16 cellular contexts compared by ENCODE assay signal in genomic region chr18:77255426-77256105, GRCh38. TPM values are rescaled to one million over a fixed set of nuclear protein-coding genes. Genes with fewer than 3 reads are reported as not detected.
DNase-seq lines count a peak whose midpoint lies in the region; ATAC-seq and TF ChIP-seq lines count a peak whose summit lies in the region.
"Had no signal": no experiment of that assay in that cellular context is flagged by ENCODE, and none has a peak within 500 bp of the region (broad histone marks: within the 10 kb centered on the region; RNA-seq: fewer than 3 reads in every experiment).

No MANE protein-coding gene starts in this region.

- CTCF ChIA-PET in naive thymus-derived CD4-positive, alpha-beta T cell (lab: Charles Lee), result no interaction called here

- H3K36me3 ChIP-seq in prostate gland (no peaks in the 10 kb centered on the region), heart left ventricle (no peaks in the 10 kb centered on the region)
- H3K36me3 ChIP-seq in naive thymus-derived CD4-positive, alpha-beta T cell (ENCODE audit: control insufficient read depth in 2 of 3, insufficient read depth in 3 of 3, low read length in 3 of 3), result no peaks in the 10 kb centered on the region
- H3K36me3 ChIP-seq: BLaER1 had no signal

- peaks cover 0 to 9% (median 7%) of the 10 kb centered on the region in 7 donors for H3K4me1 Mint-ChIP-seq in naive thymus-derived CD4-positive, alpha-beta T cell

- 27% methylated on average over 6 of the region's 6 CpGs for WGBS in prostate gland
- 39 to 57% (median 50%) methylated on average over 6 of the region's 6 CpGs for WGBS in heart left ventricle, 4 donors

- TF ChIP-seq CTCF in LNCaP clone FGC (IDR thresholded peaks at IDR 0.05; ENCODE audit: control insufficient read depth, extremely low read depth, insufficient read depth) (no peak), VCaP (conservative IDR thresholded peaks at IDR 0.05) (no peak), prostate gland (IDR thresholded peaks at IDR 0.05) (no peak), heart left ventricle (IDR thresholded peaks at IDR 0.05) (no peak)

- H3K4me3 Mint-ChIP-seq in naive thymus-derived CD4-positive, alpha-beta T cell, result no peak overlapping the region
- H3K4me3 Mint-ChIP-seq: CD4-positive, CD25-positive, alpha-beta regulatory T cell had no signal

- POLR2A ChIA-PET in naive thymus-derived CD4-positive, alpha-beta T cell (lab: Charles Lee), result no interaction called here

- peak overlapping the region; percentile 60 for H3K27ac ChIP-seq in VCaP
- no peak overlapping the region for H3K27ac ChIP-seq in prostate gland
- no peak overlapping the region for H3K27ac ChIP-seq in heart left ventricle
- H3K27ac ChIP-seq in naive thymus-derived CD4-positive, alpha-beta T cell (ENCODE audit: low read depth, low read length), result no peak overlapping the region
- H3K27ac ChIP-seq: 22Rv1, BLaER1, HL-60 had no signal

- ATAC-seq in heart left ventricle, result no peak
- ATAC-seq in naive thymus-derived CD4-positive, alpha-beta T cell, result no peak
- ATAC-seq: HCT116 had no signal

- H3K36me3 Mint-ChIP-seq in naive thymus-derived CD4-positive, alpha-beta T cell, result peaks cover 0 to 3% (median 0%) of the 10 kb centered on the region in 5 donors
- H3K36me3 Mint-ChIP-seq: CD4-positive, CD25-positive, alpha-beta regulatory T cell had no signal

- H3K9me3 Mint-ChIP-seq in naive thymus-derived CD4-positive, alpha-beta T cell, result peaks cover 0 to 29% (median 0%) of the 10 kb centered on the region in 11 donors

- H3K27me3 Mint-ChIP-seq in naive thymus-derived CD4-positive, alpha-beta T cell, result peaks cover 28 to 54% (median 44%) of the 10 kb centered on the region in 5 donors

- H3K9me3 ChIP-seq in prostate gland, result no peaks in the 10 kb centered on the region
- H3K9me3 ChIP-seq in heart left ventricle, result no peaks in the 10 kb centered on the region
- no peaks in the 10 kb centered on the region for H3K9me3 ChIP-seq in naive thymus-derived CD4-positive, alpha-beta T cell (ENCODE audit: control insufficient read depth in 2 of 3, low read length in 3 of 3)

- TF ChIP-seq POLR2A in prostate gland (IDR thresholded peaks at IDR 0.05), result no peak
- no peak for TF ChIP-seq POLR2A in heart left ventricle (IDR thresholded peaks at IDR 0.05)

- peaks cover 4% of the 10 kb centered on the region for H3K4me1 ChIP-seq in prostate gland (replicated peaks)
- peaks cover 0 to 12% (median 0%) of the 10 kb centered on the region in 12 donors for H3K4me1 ChIP-seq in heart left ventricle
- H3K4me1 ChIP-seq in naive thymus-derived CD4-positive, alpha-beta T cell (ENCODE audit: control insufficient read depth in 2 of 2, insufficient read depth in 2 of 2, low read length in 2 of 2), result no peaks in the 10 kb centered on the region
- H3K4me1 ChIP-seq: BLaER1 had no signal

- intact Hi-C loops in prostate gland (cut with DNase I), result no loop called here
- intact Hi-C loops in heart left ventricle (cut with DNase I), result no loop called here
- intact Hi-C loops in naive thymus-derived CD4-positive, alpha-beta T cell (cut with micrococcal nuclease), result no loop called here

- H3K27ac Mint-ChIP-seq in naive thymus-derived CD4-positive, alpha-beta T cell, result no peak overlapping the region
- H3K27ac Mint-ChIP-seq: CD4-positive, CD25-positive, alpha-beta regulatory T cell had no signal

- no peak overlapping the region for H3K4me3 ChIP-seq in LNCaP clone FGC (ENCODE audit: low read depth, low read length)
- no peak overlapping the region for H3K4me3 ChIP-seq in prostate gland
- no peak overlapping the region for H3K4me3 ChIP-seq in heart left ventricle
- no peak overlapping the region for H3K4me3 ChIP-seq in naive thymus-derived CD4-positive, alpha-beta T cell (ENCODE audit: low read length)
- H3K4me3 ChIP-seq: BLaER1 had no signal

- DNase-seq in NCI-H2081 (lab: John Stamatoyannopoulos, UW) (peak; percentile 10 to 46), NCI-H2081 treated with DMSO at 0.1 percent for 48 hours (lab: John Stamatoyannopoulos, UW) (no peak), LNCaP clone FGC (ENCODE audit: low read depth) (peak; percentile 76), prostate gland (ENCODE audit: low spot score) (peak; percentile 38), heart left ventricle (no peak), HCEC 1CT (no peak)
- DNase-seq in naive thymus-derived CD4-positive, alpha-beta T cell, result no peak
- DNase-seq: AML-193; CD4-positive, CD25-positive, alpha-beta regulatory T cell; GF-D8 had no signal

- H3K27me3 ChIP-seq in prostate gland (replicated peaks; ENCODE audit: insufficient read depth) (peaks cover 11% of the 10 kb centered on the region), heart left ventricle (peaks cover 11 to 51% (median 30%) of the 10 kb centered on the region in 9 donors)
- H3K27me3 ChIP-seq in naive thymus-derived CD4-positive, alpha-beta T cell (ENCODE audit: control insufficient read depth in 2 of 2, insufficient read depth in 2 of 2, low read length in 2 of 2), result no peaks in the 10 kb centered on the region
- H3K27me3 ChIP-seq: BLaER1 had no signal

RNA-seq across cellular contexts. Expression of gene GALR1, which starts 5.9 kb away (rescaled TPM):
- total RNA-seq in prostate gland, result under 1 TPM; 0.14 to 0.34 TPM
- under 1 TPM in 3 of 9 donors, not detected in 6; 0.04 to 0.08 (median 0.05) TPM for total RNA-seq in heart left ventricle
- under 1 TPM; under 0.01 to 0.01 TPM for polyA plus RNA-seq in heart left ventricle
- not detected for total RNA-seq in naive thymus-derived CD4-positive, alpha-beta T cell
- not detected for polyA plus RNA-seq in naive thymus-derived CD4-positive, alpha-beta T cell
- total RNA-seq: A673; CD4-positive, CD25-positive, alpha-beta regulatory T cell had no signal
- polyA plus RNA-seq: CD4-positive, CD25-positive, alpha-beta regulatory T cell had no signal

Comparison
In these comparisons a context has a peak if more than half of its experiments do, and no peak if none do; other contexts are left out.
1. DNase-seq: peak in NCI-H2081 (2 of 2), LNCaP clone FGC (single experiment) and prostate gland (single experiment); none in NCI-H2081 treated with DMSO at 0.1 percent for 48 hours (single experiment), heart left ventricle (0 of 5), HCEC 1CT (single experiment) and naive thymus-derived CD4-positive, alpha-beta T cell (0 of 9).